ENCODE assay signal across 8 cellular contexts in the genomic region with DNA sequence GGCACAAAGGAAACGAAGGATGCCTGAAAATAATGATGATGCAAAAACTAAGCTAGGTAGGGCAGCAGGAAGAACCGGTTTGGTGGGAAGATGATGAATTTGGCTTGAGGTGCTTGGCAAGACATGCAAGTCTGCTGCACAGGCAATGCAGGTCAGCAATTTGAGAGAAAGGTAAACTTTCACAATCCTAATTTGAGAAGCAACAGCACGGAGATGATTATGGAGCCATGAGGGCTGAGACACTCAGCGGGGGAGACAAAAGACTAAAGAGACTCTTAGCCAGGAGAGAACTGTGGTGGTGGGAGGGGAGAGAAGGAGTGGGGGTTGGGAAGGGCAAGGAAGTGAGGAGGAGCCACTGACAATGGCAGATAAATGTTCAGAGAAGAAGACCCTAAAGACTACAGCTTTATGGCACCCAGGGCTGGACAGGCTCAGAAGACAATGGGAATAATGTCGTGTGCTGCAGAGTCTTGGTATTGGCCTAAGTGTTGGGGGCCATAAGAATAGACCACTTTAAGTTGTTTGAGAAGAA. TPM values are rescaled to one million over a fixed set of nuclear protein-coding genes. Genes with fewer than 3 reads are reported as not detected.
DNase-seq lines count a peak whose midpoint lies in the region; ATAC-seq and TF ChIP-seq lines count a peak whose summit lies in the region.

No MANE protein-coding gene starts in this region.

- peak overlapping the region; percentile 67 for H2AFZ ChIP-seq in IMR-90 (replicated peaks; ENCODE audit: low read length, poor library complexity)
- H2AFZ ChIP-seq in neuronal stem cell (ENCODE audit: low read length): peak overlapping the region; percentile 63

- H2BK12ac ChIP-seq in neuronal stem cell (ENCODE audit: low read length): no peak overlapping the region

- 0 out of 2 replicates have a peak, but pooled peaks cover 3% of the 10 kb centered on the region for H3K9me1 ChIP-seq in IMR-90 (ENCODE audit: insufficient read depth, low read length)

- H2BK15ac ChIP-seq in IMR-90 (ENCODE audit: low read depth, low read length) (no peak overlapping the region), neuronal stem cell (ENCODE audit: low read length) (no peak overlapping the region)

- H4K5ac ChIP-seq in IMR-90 (ENCODE audit: low read depth, low read length): no peak overlapping the region

- H4K91ac ChIP-seq in IMR-90 (ENCODE audit: insufficient read depth, low read depth, low read length): no peak overlapping the region; the same call in 1 of the 2 replicates
- no peak overlapping the region for H4K91ac ChIP-seq in neuronal stem cell (ENCODE audit: low read depth, low read length, poor library complexity)

- intact Hi-C loops in IMR-90 (cut with micrococcal nuclease): no loop called here
- intact Hi-C loops in colonic mucosa (cut with DNase I): no loop called here

- H3K9me3 ChIP-seq in IMR-90 (ENCODE audit: control insufficient read depth, insufficient read depth, low read length) (no peaks in the 10 kb centered on the region; the same call in 1 of the 2 replicates), colonic mucosa (no peaks in the 10 kb centered on the region), neuronal stem cell (replicated peaks in 1 of 2; ENCODE audit: control insufficient read depth in 2 of 2, insufficient read depth in 1 of 2, low read depth in 1 of 2, low read length in 2 of 2) (peaks cover 0 to 7% of the 10 kb centered on the region in 2 donors)

- no peak for TF ChIP-seq RAD21 in IMR-90 (IDR thresholded peaks at IDR 0.05; ENCODE audit: low read length)

- H3K9ac ChIP-seq in IMR-90 (ENCODE audit: low read depth, low read length) (no peak overlapping the region), colonic mucosa (ENCODE audit: low read depth in 2 of 2, low read length in 2 of 2) (peak overlapping the region in 1 of 2 donors; percentile 7), neuronal stem cell (ENCODE audit: low read depth, low read length, poor library complexity) (no peak overlapping the region)

- 83% methylated on average over 1 of the region's 5 CpGs; no CpG with 5 or more reads in 1 of the 2 experiments for WGBS in IMR-90 (ENCODE audit: extremely low coverage in 2 of 2, insufficient read length in 1 of 2), 2 experiments
- no CpG with 5 or more reads among the region's 5 CpGs for WGBS in neuronal stem cell (ENCODE audit: extremely low coverage in 2 of 2, insufficient read length in 2 of 2, insufficient replicate concordance in 1 of 2), 2 donors

- H3K36me3 ChIP-seq in IMR-90 (ENCODE audit: control insufficient read depth, insufficient read depth, low read length) (no peaks in the 10 kb centered on the region), colonic mucosa (no peaks in the 10 kb centered on the region), neuronal stem cell (replicated peaks in 1 of 2; ENCODE audit: control insufficient read depth in 2 of 2, insufficient read depth in 2 of 2, low read length in 2 of 2) (no peaks in the 10 kb centered on the region)

- peak overlapping the region; percentile 10 to 71 for H4K8ac ChIP-seq in IMR-90 (ENCODE audit: low read depth in 2 of 2, low read length in 2 of 2)
- H4K8ac ChIP-seq in neuronal stem cell (ENCODE audit: low read depth, low read length): no peak overlapping the region

- CTCF ChIA-PET in IMR-90 (lab: Yijun Ruan, JAX): interaction anchor here (0.7 kb wide), 1 partner anchor 377 kb away, joined by 3 read pairs; no protein-coding TSS in a partner anchor

- H3K56ac ChIP-seq in IMR-90 (ENCODE audit: extremely low read depth, insufficient read depth, low read length): no peak overlapping the region

- H3K27me3 ChIP-seq in IMR-90 (ENCODE audit: control insufficient read depth, insufficient read depth, low read length) (no peaks in the 10 kb centered on the region), colonic mucosa (no peaks in the 10 kb centered on the region), neuronal stem cell (ENCODE audit: control insufficient read depth in 3 of 3, insufficient read depth in 3 of 3, low read depth in 1 of 3, low read length in 3 of 3) (no peaks in the 10 kb centered on the region)

- no peak overlapping the region for H3K4me2 ChIP-seq in IMR-90 (ENCODE audit: low read depth, low read length)
- no peak overlapping the region for H3K4me2 ChIP-seq in neuronal stem cell (ENCODE audit: insufficient read depth, low read length, poor library complexity, severe bottlenecking)

- no peak for ATAC-seq in IMR-90 (ENCODE audit: low read depth)
- no peak for ATAC-seq in HG03135 (IDR thresholded peaks at IDR 0.05; ENCODE audit: unreplicated experiment)
- no peak for ATAC-seq in HG02588 (IDR thresholded peaks at IDR 0.05; ENCODE audit: unreplicated experiment)
- no peak for ATAC-seq in HG03095 (IDR thresholded peaks at IDR 0.05; ENCODE audit: unreplicated experiment)

- H2BK120ac ChIP-seq in IMR-90 (ENCODE audit: low read depth, low read length) (no peak overlapping the region; the same call in 1 of the 2 replicates), neuronal stem cell (ENCODE audit: low read depth, low read length) (no peak overlapping the region)

- H2AK9ac ChIP-seq in IMR-90 (replicated peaks; ENCODE audit: low read depth, low read length, poor library complexity): no peak overlapping the region

- H2AK5ac ChIP-seq in IMR-90 (ENCODE audit: low read depth, low read length) (peak overlapping the region; percentile 24; the same call in 1 of the 2 replicates), neuronal stem cell (ENCODE audit: low read depth, low read length) (no peak overlapping the region)

- POLR2A ChIA-PET in IMR-90 (lab: Charles Lee; ENCODE audit: unreplicated experiment): no interaction called here

- H3K4me3 ChIP-seq in IMR-90 (ENCODE audit: insufficient read depth, low read depth, low read length) (no peak overlapping the region), colonic mucosa (no peak overlapping the region), neuronal stem cell (ENCODE audit: low read length in 2 of 2) (no peak overlapping the region)

- peak overlapping the region; percentile 17; the same call in 1 of the 2 replicates for H3K14ac ChIP-seq in IMR-90 (replicated peaks; ENCODE audit: low read depth, low read length)
- H3K14ac ChIP-seq in neuronal stem cell (ENCODE audit: low read length): no peak overlapping the region

- no peak for TF ChIP-seq POLR2A in IMR-90 (IDR thresholded peaks at IDR 0.05; ENCODE audit: low read depth, low read length)

- H3K4me1 ChIP-seq in IMR-90 (ENCODE audit: control insufficient read depth, insufficient read depth, low read length): no peaks in the 10 kb centered on the region
- peaks cover 24% of the 10 kb centered on the region for H3K4me1 ChIP-seq in colonic mucosa
- H3K4me1 ChIP-seq in neuronal stem cell (ENCODE audit: control insufficient read depth in 2 of 2, insufficient read depth in 1 of 2, low read depth in 1 of 2, low read length in 2 of 2): peaks cover 3 to 10% of the 10 kb centered on the region in 2 donors

- no peak overlapping the region for H3K23ac ChIP-seq in IMR-90 (ENCODE audit: low read depth, low read length)
- H3K23ac ChIP-seq in neuronal stem cell (ENCODE audit: low read depth, low read length, poor library complexity): no peak overlapping the region

- dilution Hi-C loops in IMR-90 (cut with HindIII; ENCODE audit: low sequenced_read_pairs, unreplicated experiment): no loop called here

- no TSS peak for BruUV-seq in IMR-90 (replicated peaks; lab: Mats Ljungman, UMichigan)

- H3K79me1 ChIP-seq in IMR-90 (ENCODE audit: low read depth in 1 of 2, low read length in 2 of 2): no peaks in the 10 kb centered on the region
- H3K79me1 ChIP-seq in neuronal stem cell (ENCODE audit: low read depth, low read length): no peaks in the 10 kb centered on the region

- H3K4ac ChIP-seq in IMR-90 (ENCODE audit: low read depth, low read length) (peak overlapping the region; percentile 34; the same call in 1 of the 2 replicates), neuronal stem cell (ENCODE audit: low read length) (no peak overlapping the region)

- peak; percentile 93 for DNase-seq in DMS53 treated with DMSO at 0.1 percent for 48 hours (lab: John Stamatoyannopoulos, UW; ENCODE audit: unreplicated experiment)
- DNase-seq in IMR-90: no peak
- peak; percentile 86 for DNase-seq in colonic mucosa
- DNase-seq in neuronal stem cell (ENCODE audit: low spot score): no peak
- DNase-seq in EL: no peak

- no peaks in the 10 kb centered on the region for H4K20me1 ChIP-seq in IMR-90 (ENCODE audit: insufficient read depth, low read length)

- H2BK5ac ChIP-seq in IMR-90 (ENCODE audit: low read depth, low read length, poor library complexity, severe bottlenecking) (no peak overlapping the region), neuronal stem cell (ENCODE audit: low read length) (no peak overlapping the region)

- H3K27ac ChIP-seq in IMR-90 (ENCODE audit: insufficient read depth, low read length) (no peak overlapping the region), colonic mucosa (peak overlapping the region; percentile 66), neuronal stem cell (replicated peaks; ENCODE audit: low read length) (no peak overlapping the region)

- H2BK20ac ChIP-seq in IMR-90 (ENCODE audit: low read depth, low read length): no peak overlapping the region; the same call in 1 of the 2 replicates

- in situ Hi-C loops in IMR-90 (cut with MboI; ENCODE audit: low sequenced_read_pairs): no loop called here

- no peak overlapping the region for H3K18ac ChIP-seq in IMR-90 (ENCODE audit: low read depth, low read length)
- H3K18ac ChIP-seq in neuronal stem cell (ENCODE audit: low read length): peak overlapping the region; percentile 1

- TF ChIP-seq CTCF in IMR-90 (conservative IDR thresholded peaks at IDR 0.05; ENCODE audit: low read depth, low read length) (no peak), colonic mucosa (IDR thresholded peaks at IDR 0.05) (no peak)

TF ChIP-seq in IMR-90, 13 proteins besides CTCF, POLR2A, EP300 and RAD21 (continues in another document):
- TF ChIP-seq CEBPB (IDR thresholded peaks at IDR 0.05; ENCODE audit: low read depth, low read length): no peak
- no peak for TF ChIP-seq MAZ (IDR thresholded peaks at IDR 0.05; ENCODE audit: borderline replicate concordance, low read depth, low read length)
- no peak for TF ChIP-seq NFE2L2 (IDR thresholded peaks at IDR 0.05; ENCODE audit: low read depth, low read length)
- TF ChIP-seq RCOR1 (IDR thresholded peaks at IDR 0.05; ENCODE audit: insufficient replicate concordance, low read length): no peak

RNA-seq across cellular contexts. Expression of a gene that starts 19.4 kb away (rescaled TPM):
- total RNA-seq in IMR-90 (2012; rRNA removed) (18.6 and 26.4 TPM in 2 replicates), colonic mucosa (10 to 100 TPM; 39.6 to 54.8 TPM)
- 13.0 and 14.5 TPM in 2 replicates for polyA plus RNA-seq in IMR-90 (2012; rRNA removed)
- polyA plus RNA-seq in IMR-90 (2012; cell fraction: cytosol; rRNA removed): 6.0 and 11.0 TPM in 2 replicates
- 24.2 and 39.6 TPM in 2 replicates for polyA plus RNA-seq in IMR-90 (2012; cell fraction: nucleus; rRNA removed; ENCODE audit: low replicate concordance)
- polyA plus RNA-seq in neuronal stem cell (2013, experiment 1 of 2): 16.8 TPM
- polyA plus RNA-seq in neuronal stem cell (2013, experiment 2 of 2): 17.8 TPM

RNA-seq across cellular contexts. Expression of a gene that starts 59.4 kb away (rescaled TPM):
- not detected in 2 replicates for total RNA-seq in IMR-90 (2012; rRNA removed)
- polyA plus RNA-seq in IMR-90 (2012; rRNA removed): 0.17 and 0.24 TPM in 2 replicates
- polyA plus RNA-seq in IMR-90 (2012; cell fraction: cytosol; rRNA removed): 0.06 and 0.12 TPM in 2 replicates
- polyA plus RNA-seq in IMR-90 (2012; cell fraction: nucleus; rRNA removed; ENCODE audit: low replicate concordance): 0.05 and 0.13 TPM in 2 replicates
- under 1 TPM in 1 of 2 donors, not detected in 1; 0.56 TPM for total RNA-seq in colonic mucosa
- polyA plus RNA-seq in neuronal stem cell (2013, experiment 1 of 2): 0.14 TPM
- 0.14 TPM for polyA plus RNA-seq in neuronal stem cell (2013, experiment 2 of 2)

Comparison
In these comparisons a context has a peak if more than half of its experiments do, and no peak if none do; other contexts are left out.
1. DNase-seq: peak in DMS53 treated with DMSO at 0.1 percent for 48 hours (single experiment) and colonic mucosa (single experiment); none in IMR-90 (single experiment), neuronal stem cell (single experiment) and EL (single experiment).